Comparison of ENCODE assay signal across 12 cellular contexts in the genomic region with DNA sequence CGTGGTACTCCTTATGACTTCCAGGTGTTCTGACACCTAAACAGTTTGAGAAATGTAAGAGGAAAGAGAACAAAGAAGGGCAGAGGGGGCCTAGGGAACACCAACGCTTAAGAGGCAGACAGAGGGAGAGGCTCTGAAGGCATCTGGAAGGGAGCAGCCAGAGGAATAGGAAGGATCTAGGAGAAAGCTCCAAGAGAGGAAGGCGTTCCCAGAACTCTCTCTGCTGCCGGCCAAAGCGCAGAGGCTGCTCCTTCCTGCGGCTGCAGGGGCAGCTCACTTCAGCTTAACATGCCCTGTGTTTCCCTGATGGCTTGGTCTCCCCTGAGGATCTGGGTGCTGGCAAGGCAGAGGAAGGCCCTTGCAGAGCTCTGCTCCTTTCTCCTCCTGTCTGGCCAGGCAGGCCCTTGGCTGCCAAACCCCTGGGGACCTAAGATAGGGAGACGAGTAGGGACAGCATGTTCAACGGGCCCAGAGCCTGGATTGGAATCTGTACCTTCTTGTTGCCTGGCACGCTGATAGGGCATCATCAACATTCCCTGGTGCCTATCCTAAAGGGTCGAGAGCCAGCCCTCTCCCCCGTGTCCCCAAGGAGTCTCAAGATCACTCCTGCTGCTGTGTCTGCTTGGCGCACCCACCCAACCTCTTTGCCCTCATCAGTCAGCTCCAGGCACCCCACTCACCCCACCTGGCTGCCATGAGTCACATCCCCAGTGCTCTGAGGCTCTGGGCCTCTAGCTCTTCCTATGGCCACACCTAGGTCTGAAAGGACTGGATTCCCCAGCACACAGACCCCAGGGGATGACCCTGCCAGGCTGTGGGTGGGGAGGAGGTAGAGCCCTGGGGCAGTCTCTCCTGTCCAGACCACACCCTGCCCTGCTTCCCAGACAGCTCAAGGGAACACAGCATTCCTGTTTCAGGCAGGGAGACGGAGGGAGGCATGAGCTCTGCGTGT. TPM values are rescaled to one million over a fixed set of nuclear protein-coding genes. Genes with fewer than 3 reads are reported as not detected.
DNase-seq lines count a peak whose midpoint lies in the region; ATAC-seq and TF ChIP-seq lines count a peak whose summit lies in the region.
"Had no signal": no experiment of that assay in that cellular context is flagged by ENCODE, and none has a peak within 500 bp of the region (broad histone marks: within the 10 kb centered on the region; RNA-seq: fewer than 3 reads in every experiment).

No MANE protein-coding gene starts in this region.

- POLR2A ChIA-PET in WTC11 (lab: Charles Lee), result no interaction called here
- POLR2A ChIA-PET in CD8-positive, alpha-beta T cell (lab: Charles Lee), result no interaction called here

- H3K9me3 ChIP-seq in skeletal muscle tissue (ENCODE audit: control insufficient read depth in 3 of 3, low read length in 3 of 3), result no peaks in the 10 kb centered on the region
- no peaks in the 10 kb centered on the region for H3K9me3 ChIP-seq in CD8-positive, alpha-beta T cell (ENCODE audit: low read length)
- H3K9me3 ChIP-seq: colonic mucosa had no signal

- TF ChIP-seq CTCF in WTC11 (IDR thresholded peaks at IDR 0.05), result no peak
- TF ChIP-seq CTCF in CD8-positive, alpha-beta T cell (IDR thresholded peaks at IDR 0.05), result no peak
- TF ChIP-seq CTCF in GM10266 (IDR thresholded peaks at IDR 0.05; ENCODE audit: control insufficient read depth, insufficient read depth, low read depth, missing control alignments), result no peak

- intact Hi-C loops in left cardiac atrium (cut with DNase I), result no loop called here
- intact Hi-C loops in CD8-positive, alpha-beta T cell (cut with DNase I, micrococcal nuclease), result no loop called here

- peaks cover 15 to 20% (median 19%) of the 10 kb centered on the region in 3 donors for H3K4me1 ChIP-seq in skeletal muscle tissue (ENCODE audit: control insufficient read depth in 3 of 3, insufficient read depth in 3 of 3, low read length in 3 of 3)
- peaks cover 3% of the 10 kb centered on the region for H3K4me1 ChIP-seq in CD8-positive, alpha-beta T cell (ENCODE audit: insufficient read depth, low read length)
- H3K4me1 ChIP-seq: colonic mucosa had no signal

- H3K36me3 Mint-ChIP-seq in WTC11, result no peaks in the 10 kb centered on the region
- H3K36me3 Mint-ChIP-seq in CD8-positive, alpha-beta T cell, result no peaks in the 10 kb centered on the region

- no peak overlapping the region for H3K4me3 ChIP-seq in skeletal muscle tissue (ENCODE audit: low read length in 3 of 3)
- no peak overlapping the region for H3K4me3 ChIP-seq in CD8-positive, alpha-beta T cell (ENCODE audit: low read depth, low read length)
- H3K4me3 ChIP-seq: colonic mucosa had no signal

- no peak overlapping the region for H3K9ac ChIP-seq in skeletal muscle tissue (ENCODE audit: low read depth in 1 of 3, low read length in 3 of 3)

- H3K4me3 Mint-ChIP-seq in WTC11, result no peak overlapping the region
- H3K4me3 Mint-ChIP-seq in CD8-positive, alpha-beta T cell, result no peak overlapping the region

- H3K27me3 Mint-ChIP-seq in WTC11 (ENCODE audit: low read depth), result no peaks in the 10 kb centered on the region
- peaks cover 21% of the 10 kb centered on the region for H3K27me3 Mint-ChIP-seq in CD8-positive, alpha-beta T cell (ENCODE audit: low read depth)

- H3K27ac ChIP-seq in skeletal muscle tissue (ENCODE audit: low read depth, low read length), result peak overlapping the region; percentile 9
- H3K27ac ChIP-seq in CD8-positive, alpha-beta T cell (ENCODE audit: low read depth, low read length), result no peak overlapping the region
- H3K27ac ChIP-seq: colonic mucosa had no signal

- H3K4me1 Mint-ChIP-seq in WTC11, result peaks cover 18% of the 10 kb centered on the region
- peaks cover 3% of the 10 kb centered on the region for H3K4me1 Mint-ChIP-seq in CD8-positive, alpha-beta T cell (ENCODE audit: low read depth)

- H3K9me3 Mint-ChIP-seq in WTC11, result no peaks in the 10 kb centered on the region
- H3K9me3 Mint-ChIP-seq in CD8-positive, alpha-beta T cell, result no peaks in the 10 kb centered on the region

- DNase-seq in EH (ENCODE audit: low read depth) (peak; percentile 13), WTC11 (ENCODE audit: low spot score) (no peak), left cardiac atrium (no peak), GM10266 (ENCODE audit: extremely low spot score) (no peak), T-helper 1 cell (no peak), NCI-H1930 (lab: John Stamatoyannopoulos, UW) (no peak)
- DNase-seq in CD8-positive, alpha-beta T cell, result no peak
- DNase-seq: activated CD4-positive, alpha-beta T cell treated with anti-CD3 and anti-CD28 coated beads for 1 hour; activated gamma-delta T cell treated with Interleukin-2 at 50 U/mL for 16 hours; colonic mucosa; hippocampal formation had no signal

- H3K27me3 ChIP-seq in skeletal muscle tissue (ENCODE audit: control insufficient read depth in 3 of 3, insufficient read depth in 3 of 3, low read length in 3 of 3), result no peaks in the 10 kb centered on the region
- H3K27me3 ChIP-seq in CD8-positive, alpha-beta T cell (ENCODE audit: insufficient read depth, low read length), result no peaks in the 10 kb centered on the region
- H3K27me3 ChIP-seq: colonic mucosa had no signal

- CTCF ChIA-PET in WTC11 (lab: Charles Lee), result interaction anchor here (0.8 to 3.0 kb wide), 5 partner anchors 8 to 64 kb away, joined by 3 to 12 read pairs (median 4); no protein-coding TSS in a partner anchor
- CTCF ChIA-PET in CD8-positive, alpha-beta T cell (lab: Charles Lee), result no interaction called here

- no peaks in the 10 kb centered on the region for H3K36me3 ChIP-seq in skeletal muscle tissue (ENCODE audit: control insufficient read depth in 3 of 3, insufficient read depth in 3 of 3, low read length in 3 of 3)
- H3K36me3 ChIP-seq in CD8-positive, alpha-beta T cell (ENCODE audit: insufficient read depth, low read length), result no peaks in the 10 kb centered on the region
- H3K36me3 ChIP-seq: colonic mucosa had no signal

- ATAC-seq in WTC11 (no peak), left cardiac atrium (peak; percentile 9 to 24)
- ATAC-seq in CD8-positive, alpha-beta T cell, result no peak

- H3K27ac Mint-ChIP-seq in WTC11, result 0 out of 2 replicates have a peak overlapping the region, but pooled peaks have one; percentile 36
- no peak overlapping the region for H3K27ac Mint-ChIP-seq in CD8-positive, alpha-beta T cell

TF ChIP-seq in WTC11, 78 proteins besides CTCF, POLR2A, EP300 and RAD21 (continues in another document):
- TF ChIP-seq SOX15 (CRISPR knock-in tag; IDR thresholded peaks at IDR 0.05) (no peak), ZNF512 (CRISPR knock-in tag; IDR thresholded peaks at IDR 0.05; ENCODE audit: borderline replicate concordance) (no peak), KAT7 (CRISPR knock-in tag; IDR thresholded peaks at IDR 0.05; ENCODE audit: borderline replicate concordance) (no peak), TEAD4 (CRISPR knock-in tag; IDR thresholded peaks at IDR 0.05) (no peak), EMX1 (CRISPR knock-in tag; IDR thresholded peaks at IDR 0.05) (no peak), CREB1 (CRISPR knock-in tag; IDR thresholded peaks at IDR 0.05) (no peak), NR3C1 (CRISPR knock-in tag; conservative IDR thresholded peaks at IDR 0.05; ENCODE audit: low read depth) (no peak), ELF4 (CRISPR knock-in tag; IDR thresholded peaks at IDR 0.05; ENCODE audit: low read depth) (no peak), FOXJ3 (CRISPR knock-in tag; IDR thresholded peaks at IDR 0.05; ENCODE audit: borderline replicate concordance) (no peak)
- TF ChIP-seq, protein P1, sequence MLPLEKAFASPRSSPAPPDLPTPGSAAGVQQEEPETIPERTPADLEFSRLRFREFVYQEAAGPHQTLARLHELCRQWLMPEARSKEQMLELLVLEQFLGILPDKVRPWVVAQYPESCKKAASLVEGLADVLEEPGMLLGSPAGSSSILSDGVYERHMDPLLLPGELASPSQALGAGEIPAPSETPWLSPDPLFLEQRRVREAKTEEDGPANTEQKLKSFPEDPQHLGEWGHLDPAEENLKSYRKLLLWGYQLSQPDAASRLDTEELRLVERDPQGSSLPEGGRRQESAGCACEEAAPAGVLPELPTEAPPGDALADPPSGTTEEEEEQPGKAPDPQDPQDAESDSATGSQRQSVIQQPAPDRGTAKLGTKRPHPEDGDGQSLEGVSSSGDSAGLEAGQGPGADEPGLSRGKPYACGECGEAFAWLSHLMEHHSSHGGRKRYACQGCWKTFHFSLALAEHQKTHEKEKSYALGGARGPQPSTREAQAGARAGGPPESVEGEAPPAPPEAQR (CRISPR knock-in tag; IDR thresholded peaks at IDR 0.05), result no peak
- TF ChIP-seq, protein P2, sequence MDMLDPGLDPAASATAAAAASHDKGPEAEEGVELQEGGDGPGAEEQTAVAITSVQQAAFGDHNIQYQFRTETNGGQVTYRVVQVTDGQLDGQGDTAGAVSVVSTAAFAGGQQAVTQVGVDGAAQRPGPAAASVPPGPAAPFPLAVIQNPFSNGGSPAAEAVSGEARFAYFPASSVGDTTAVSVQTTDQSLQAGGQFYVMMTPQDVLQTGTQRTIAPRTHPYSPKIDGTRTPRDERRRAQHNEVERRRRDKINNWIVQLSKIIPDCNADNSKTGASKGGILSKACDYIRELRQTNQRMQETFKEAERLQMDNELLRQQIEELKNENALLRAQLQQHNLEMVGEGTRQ (CRISPR knock-in tag; IDR thresholded peaks at IDR 0.05), result no peak
- TF ChIP-seq, protein P3, sequence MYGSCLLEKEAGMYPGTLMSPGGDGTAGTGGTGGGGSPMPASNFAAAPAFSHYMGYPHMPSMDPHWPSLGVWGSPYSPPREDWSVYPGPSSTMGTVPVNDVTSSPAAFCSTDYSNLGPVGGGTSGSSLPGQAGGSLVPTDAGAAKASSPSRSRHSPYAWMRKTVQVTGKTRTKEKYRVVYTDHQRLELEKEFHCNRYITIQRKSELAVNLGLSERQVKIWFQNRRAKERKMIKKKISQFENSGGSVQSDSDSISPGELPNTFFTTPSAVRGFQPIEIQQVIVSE (CRISPR knock-in tag; IDR thresholded peaks at IDR 0.05; ENCODE audit: borderline replicate concordance), result no peak

RNA-seq across cellular contexts. Expression of gene LTBP2, which starts 45.6 kb away (rescaled TPM):
- total RNA-seq in WTC11 (2021) (1.2 TPM in 3 replicates), left cardiac atrium (10 to 100 TPM; 25.4 to 43.3 TPM), skeletal muscle tissue (12.0 TPM)
- under 1 TPM; 0.44 to 0.81 TPM for total RNA-seq in CD8-positive, alpha-beta T cell

Comparison
In these comparisons a context has a peak if more than half of its experiments do, and no peak if none do; other contexts are left out.
1. ATAC-seq: peak in left cardiac atrium (2 of 2); none in WTC11 (single experiment) and CD8-positive, alpha-beta T cell (single experiment).